21 cellular contexts compared by ENCODE assay signal in genomic region chr9:87088621-87089020, GRCh38.
DNase-seq lines count a peak whose midpoint lies in the region.
"Had no signal": no experiment of that assay in that cellular context is flagged by ENCODE, and none has a peak within 500 bp of the region (broad histone marks: within the 10 kb centered on the region; RNA-seq: fewer than 3 reads in every experiment).

No MANE protein-coding gene starts in this region.

- no peak overlapping the region for H3K4me3 ChIP-seq in MG63
- H3K4me3 ChIP-seq: A549 had no signal

- in situ Hi-C loops in G401 (cut with HindIII; ENCODE audit: low sequenced_read_pairs), result no loop called here

- peak; percentile 22 for DNase-seq in Ammon's horn (ENCODE audit: low spot score)
- DNase-seq in RPMI7951 (ENCODE audit: low read depth), result peak; percentile 5
- DNase-seq in globus pallidus (ENCODE audit: low spot score), result peak; percentile 57
- peak; percentile 54 for DNase-seq in pons (ENCODE audit: low spot score)
- no peak for DNase-seq in NCI-H1436 (lab: John Stamatoyannopoulos, UW)
- no peak for DNase-seq in MG63
- DNase-seq in G401 (ENCODE audit: low spot score), result no peak
- DNase-seq: AML-193; C1 segment of cervical spinal cord; Calu3; CD8-positive, alpha-beta T cell; DND-41; HCEC 1CT; KBM-7; NCI-H1105 treated with DMSO at 0.1 percent for 48 hours; NCI-H2029; NCI-H446; NCI-H526; SIG-M5; SK-N-SH had no signal

- no peaks in the 10 kb centered on the region for H3K36me3 ChIP-seq in MG63

- H3K27me3 ChIP-seq in MG63, result no peaks in the 10 kb centered on the region

- 0 out of 2 replicates have a peak, but pooled peaks cover 4% of the 10 kb centered on the region for H3K9me3 ChIP-seq in MG63
- H3K9me3 ChIP-seq: A549, SK-N-SH had no signal

Comparison
In these comparisons a context has a peak if more than half of its experiments do, and no peak if none do; other contexts are left out.
1. DNase-seq: peak in Ammon's horn (single experiment), RPMI7951 (single experiment), globus pallidus (single experiment) and pons (single experiment); none in NCI-H1436 (single experiment), MG63 (single experiment) and G401 (single experiment).